8 cellular contexts compared by ENCODE assay signal in the genomic region with DNA sequence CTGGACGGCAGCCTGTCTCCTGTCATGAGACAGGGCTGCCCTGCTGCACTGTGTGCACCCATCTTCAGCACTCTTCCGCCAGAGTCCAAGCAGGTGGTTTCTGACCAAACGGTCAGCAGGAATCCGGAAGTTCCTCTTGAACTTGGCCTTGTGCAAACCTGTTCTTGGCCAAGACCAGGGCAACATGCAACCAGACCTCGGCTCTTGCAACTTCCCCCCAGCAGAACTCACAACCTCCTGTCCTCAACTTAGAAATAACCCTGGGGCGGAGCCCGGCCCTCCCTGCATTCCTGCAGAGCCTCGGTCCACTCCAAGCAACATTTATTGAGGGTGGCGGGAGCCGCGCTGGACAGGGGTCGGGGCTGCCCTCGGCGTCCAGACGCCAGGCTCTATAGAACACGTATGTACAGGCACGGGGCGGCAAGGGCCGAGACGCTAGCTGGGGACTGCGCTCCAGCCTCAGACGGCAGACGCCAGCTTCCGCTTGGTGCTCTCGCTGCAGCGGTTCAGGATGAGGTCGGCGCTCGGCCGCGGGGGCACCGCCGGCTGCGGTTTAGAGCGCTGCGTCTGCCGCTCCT.
DNase-seq lines count a peak whose midpoint lies in the region; ATAC-seq and TF ChIP-seq lines count a peak whose summit lies in the region.
"Not testable (repeated sequence)": the region's sequence is repeated elsewhere in the genome, so short reads cannot be mapped to it uniquely, and the experiment has no call there.

No MANE protein-coding gene starts in this region.

- H3K27me3 ChIP-seq in HUES64 (ENCODE audit: insufficient read depth, low read length); ascending aorta; smooth muscle cell (ENCODE audit: low read depth); uterus: not testable (repeated sequence)

- intact Hi-C loops in ascending aorta (cut with DNase I); mucosa of descending colon (cut with DNase I, micrococcal nuclease); uterus (cut with DNase I; ENCODE audit: low total_unique reads): not testable (repeated sequence)

- not testable (repeated sequence) for TF ChIP-seq CTCF in ascending aorta (IDR thresholded peaks at IDR 0.05); fibroblast of the aortic adventitia (IDR thresholded peaks at IDR 0.05; ENCODE audit: insufficient read depth, low read length); mucosa of descending colon (IDR thresholded peaks at IDR 0.05); smooth muscle cell (IDR thresholded peaks at IDR 0.05; ENCODE audit: borderline replicate concordance, insufficient read depth, poor library complexity, severe bottlenecking); uterus (IDR thresholded peaks at IDR 0.05)

- H3K27ac ChIP-seq in HUES64 (ENCODE audit: low read depth, low read length); smooth muscle cell (ENCODE audit: low read depth): not testable (repeated sequence)
- H3K27ac ChIP-seq in ascending aorta (peak overlapping the region; percentile 35 to 60), uterus (peak overlapping the region; percentile 59 to 66)

- H3K4me2 ChIP-seq in smooth muscle cell: peak overlapping the region; percentile 76

- H3K36me3 ChIP-seq in HUES64 (ENCODE audit: insufficient read depth, low read length); ascending aorta; mucosa of descending colon (ENCODE audit: low read depth); smooth muscle cell (ENCODE audit: low read depth); uterus: not testable (repeated sequence)

- not testable (repeated sequence) for H3F3A ChIP-seq in smooth muscle cell (ENCODE audit: low read depth)

- not testable (repeated sequence) for H2AFZ ChIP-seq in smooth muscle cell (ENCODE audit: low read depth)

- DNase-seq in activated CD4-positive, alpha-beta T cell treated with anti-CD3 and anti-CD28 coated beads for 48 hours: peak; percentile 25
- peak; percentile 12 to 74 for DNase-seq in ascending aorta (ENCODE audit: low spot score in 2 of 2)
- DNase-seq in fibroblast of the aortic adventitia (ENCODE audit: low read depth); smooth muscle cell (lab: John Stamatoyannopoulos, UW; ENCODE audit: unreplicated experiment): not testable (repeated sequence)
- peak; percentile 35 to 82 (median 76) for DNase-seq in mucosa of descending colon
- peak; percentile 20 to 34 for DNase-seq in uterus

- H3K4me3 ChIP-seq in HUES64 (ENCODE audit: low read length) (peak overlapping the region; percentile 39), ascending aorta (peak overlapping the region; percentile 35 to 65), fibroblast of the aortic adventitia (ENCODE audit: low read depth, low read length) (peak overlapping the region; percentile 57), smooth muscle cell (peak overlapping the region; percentile 40), uterus (peak overlapping the region; percentile 39 to 44)
- H3K4me3 ChIP-seq in mucosa of descending colon: not testable (repeated sequence)

- H3K9ac ChIP-seq in HUES64 (ENCODE audit: low read depth, low read length); smooth muscle cell (ENCODE audit: low read depth): not testable (repeated sequence)

- not testable (repeated sequence) for H4K20me1 ChIP-seq in smooth muscle cell (ENCODE audit: low read depth)

- not testable (repeated sequence) for TF ChIP-seq POLR2A in uterus (IDR thresholded peaks at IDR 0.05)

- 24% methylated on average over 7 of the region's 37 CpGs for WGBS in HUES64
- WGBS in smooth muscle cell (ENCODE audit: low lambda C conversion rate): 9% methylated on average over 8 of the region's 37 CpGs

- H3K4me1 ChIP-seq in HUES64 (ENCODE audit: insufficient read depth, low read length); ascending aorta; mucosa of descending colon (ENCODE audit: low read depth); smooth muscle cell (ENCODE audit: low read depth); uterus: not testable (repeated sequence)

- ATAC-seq in GM19463 (IDR thresholded peaks at IDR 0.05; ENCODE audit: unreplicated experiment) (peak; percentile 2), mucosa of descending colon (peak; percentile 28)

- H3K9me3 ChIP-seq in HUES64 (ENCODE audit: insufficient read depth, low read depth, low read length); ascending aorta; mucosa of descending colon; smooth muscle cell (replicated peaks; ENCODE audit: low read depth); uterus: not testable (repeated sequence)

- H3K79me2 ChIP-seq in smooth muscle cell (ENCODE audit: low read depth): not testable (repeated sequence)
